In the genomic region with DNA sequence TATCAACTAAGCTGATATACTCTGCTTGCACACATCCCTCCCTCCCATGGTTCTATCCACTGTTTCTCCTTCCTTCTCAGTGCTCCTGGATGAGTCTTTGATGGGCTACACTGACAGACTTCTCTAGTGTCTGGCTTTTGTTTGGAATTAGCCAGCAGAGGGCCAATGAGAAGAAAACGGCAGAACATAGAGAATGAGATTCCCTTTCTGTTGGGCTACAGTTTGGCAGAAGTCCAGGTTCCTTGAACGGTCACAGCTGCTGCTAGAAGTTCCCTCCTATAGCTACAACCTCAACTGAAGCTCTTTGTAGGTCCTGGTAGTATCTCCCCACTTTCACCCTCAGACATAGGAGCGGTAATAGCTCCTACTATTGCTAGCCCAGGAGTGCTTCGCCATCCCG, we compare ENCODE assay signal across 9 cellular contexts.
DNase-seq lines count a peak whose midpoint lies in the region; ATAC-seq and TF ChIP-seq lines count a peak whose summit lies in the region.
"Had no signal": no experiment of that assay in that cellular context is flagged by ENCODE, and none has a peak within 500 bp of the region (broad histone marks: within the 10 kb centered on the region; RNA-seq: fewer than 3 reads in every experiment).

No MANE protein-coding gene starts in this region.

- 54 to 57% (median 56%) methylated on average over 5 of the region's 5 CpGs for WGBS in ovary, 3 donors

- H3K27ac ChIP-seq in ovary = no peak overlapping the region

- no peak for TF ChIP-seq EP300 in ovary (IDR thresholded peaks at IDR 0.05)

- H3K9me3 ChIP-seq in HAP-1 (no peaks in the 10 kb centered on the region), ovary (no peaks in the 10 kb centered on the region)

- TF ChIP-seq POLR2A in ovary (IDR thresholded peaks at IDR 0.05) = no peak

- TF ChIP-seq CTCF in choroid plexus epithelial cell (conservative IDR thresholded peaks at IDR 0.05; ENCODE audit: low read depth, low read length) (peak; percentile 67), ovary (IDR thresholded peaks at IDR 0.05) (no peak)

- ATAC-seq in GM18511 (IDR thresholded peaks at IDR 0.05; ENCODE audit: unreplicated experiment) (no peak), GM19328 (IDR thresholded peaks at IDR 0.05; ENCODE audit: unreplicated experiment) (no peak)

- in situ Hi-C loops in HAP-1 (cut with MboI; ENCODE audit: low sequenced_read_pairs) = no loop called here

- DNase-seq in HAP-1 (ENCODE audit: low spot score in 2 of 2) (peak; percentile 53 to 59), NCI-H2227 (lab: John Stamatoyannopoulos, UW; ENCODE audit: unreplicated experiment) (peak; percentile 82), choroid plexus epithelial cell (ENCODE audit: low read depth) (peak; percentile 85), ovary (peak in 4 of 5 donors; percentile 14 to 38 (median 36)), mesenteric fat pad (ENCODE audit: low spot score) (no peak)
- no peak for DNase-seq in activated naive CD4-positive, alpha-beta T cell treated with anti-CD3 and anti-CD28 coated beads, Interleukin-2, amount 50 U/mL, for 16 hours
- DNase-seq: T-helper 2 cell had no signal

- no peaks in the 10 kb centered on the region for H3K36me3 ChIP-seq in HAP-1 (replicated peaks)
- no peaks in the 10 kb centered on the region for H3K36me3 ChIP-seq in ovary

- no peaks in the 10 kb centered on the region for H3K27me3 ChIP-seq in HAP-1 (ENCODE audit: low read depth)
- H3K27me3 ChIP-seq in ovary = peaks cover 3% of the 10 kb centered on the region

- H3K4me1 ChIP-seq in HAP-1 (no peaks in the 10 kb centered on the region), ovary (ENCODE audit: insufficient read depth) (peaks cover 2% of the 10 kb centered on the region)

- intact Hi-C loops in ovary (cut with DNase I) = no loop called here

- no peak overlapping the region for H3K4me3 ChIP-seq in HAP-1
- no peak overlapping the region for H3K4me3 ChIP-seq in choroid plexus epithelial cell (ENCODE audit: low read depth, low read length)
- H3K4me3 ChIP-seq in ovary = no peak overlapping the region

Comparison
In these comparisons a context has a peak if more than half of its experiments do, and no peak if none do; other contexts are left out.
1. DNase-seq: peak in HAP-1 (2 of 2), NCI-H2227 (single experiment), choroid plexus epithelial cell (single experiment) and ovary (4 of 5); none in activated naive CD4-positive, alpha-beta T cell treated with anti-CD3 and anti-CD28 coated beads, Interleukin-2, amount 50 U/mL, for 16 hours (single experiment) and mesenteric fat pad (single experiment).